Comparison of ENCODE assay signal across 7 cellular contexts in the genomic region with DNA sequence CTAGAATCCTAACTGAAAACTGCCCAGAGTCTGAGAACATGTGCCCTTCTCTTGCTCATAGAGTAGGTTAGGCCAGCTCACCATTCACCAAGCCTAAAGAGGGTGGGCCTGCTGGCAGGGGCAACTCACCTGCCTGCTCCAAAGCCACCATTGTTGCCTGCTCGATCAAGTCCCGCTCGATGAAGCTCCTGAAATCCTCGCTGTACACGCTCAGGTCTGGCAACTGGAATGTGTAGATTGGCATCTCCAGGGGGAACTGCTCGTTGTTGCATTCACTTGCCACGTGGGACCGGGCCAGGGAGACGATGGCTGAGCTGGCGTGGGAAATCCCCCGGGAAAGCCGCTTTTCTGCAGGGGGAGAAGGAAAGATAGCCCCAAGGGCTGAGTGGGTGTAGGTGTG.
"Had no signal": no experiment of that assay in that cellular context is flagged by ENCODE, and none has a peak within 500 bp of the region (broad histone marks: within the 10 kb centered on the region; RNA-seq: fewer than 3 reads in every experiment).

No MANE protein-coding gene starts in this region.

- H3K4me3 Mint-ChIP-seq: IgD-negative memory B cell had no signal

- H3K36me3 Mint-ChIP-seq: IgD-negative memory B cell had no signal

- H3K27ac ChIP-seq: HL-60 had no signal

- H3K4me1 Mint-ChIP-seq: IgD-negative memory B cell had no signal

- DNase-seq: IMR-90, KBM-7, KG1 had no signal

- H3K4me3 ChIP-seq: K562 had no signal

- ATAC-seq: HepG2, K562 had no signal
